ENCODE assay signal across 8 cellular contexts in genomic region chr10:97072851-97073665, GRCh38.
A peak's percentile ranks its signal among the peaks of the same experiment; 100 is the strongest.
DNase-seq lines count a peak whose midpoint lies in the region; ATAC-seq and TF ChIP-seq lines count a peak whose summit lies in the region.

No MANE protein-coding gene starts in this region.

- intact Hi-C loops in dorsolateral prefrontal cortex (cut with DNase I) (loop anchor here in 1 of 2 donors (1.0 kb wide), 1 partner anchor 137 kb away; no protein-coding TSS in a partner anchor), lower lobe of right lung (cut with DNase I) (loop anchor here (10.0 kb wide), 1 partner anchor 122 kb away; no protein-coding TSS in a partner anchor)

- no peak overlapping the region for H3K4me3 ChIP-seq in dorsolateral prefrontal cortex
- H3K4me3 ChIP-seq in lower lobe of right lung: no peak overlapping the region

- peaks cover 4% of the 10 kb centered on the region for H3K9me3 ChIP-seq in lower lobe of right lung

- peak; percentile 45 for DNase-seq in HCEC 1CT
- DNase-seq in NCI-H460 (ENCODE audit: extremely low read depth, low read depth): peak; percentile 75
- DNase-seq in activated CD4-positive, alpha-beta T cell treated with anti-CD3 and anti-CD28 coated beads, Interleukin-2, amount 50 U/mL, for 24 hours (ENCODE audit: low read depth in 1 of 2, low spot score in 1 of 2): peak; percentile 71 to 78
- peak; percentile 80 to 95 (median 89) for DNase-seq in dorsolateral prefrontal cortex
- peak; percentile 80 for DNase-seq in lower lobe of right lung
- peak; percentile 51 for DNase-seq in stimulated activated CD8-positive, alpha-beta memory T cell treated with anti-CD3 and anti-CD28 coated beads, Interleukin-12 subunit alpha, Interleukin-12 subunit beta, amount 100 ng/mL, for 24 hours (ENCODE audit: extremely low read depth)

- H3K27ac ChIP-seq in C4-2B: no peak overlapping the region
- H3K27ac ChIP-seq in dorsolateral prefrontal cortex: peak overlapping the region in 1 of 59 donors; percentile 25
- H3K27ac ChIP-seq in lower lobe of right lung: no peak overlapping the region

- TF ChIP-seq CTCF in C4-2B (conservative IDR thresholded peaks at IDR 0.05) (peak; percentile 96), dorsolateral prefrontal cortex (IDR thresholded peaks at IDR 0.05 in 54 of 56, conservative IDR thresholded peaks at IDR 0.05 in 2 of 56; ENCODE audit: low read depth in 1 of 56, partially characterized antibody in 56 of 56) (peak; percentile 82 to 98 (median 95)), lower lobe of right lung (IDR thresholded peaks at IDR 0.05) (peak; percentile 92)

- no peaks in the 10 kb centered on the region for H3K36me3 ChIP-seq in lower lobe of right lung

- ATAC-seq in lower lobe of right lung (peak; percentile 67 to 84), GM21825 (IDR thresholded peaks at IDR 0.05; ENCODE audit: unreplicated experiment) (no peak)

- H3K4me1 ChIP-seq in lower lobe of right lung: no peaks in the 10 kb centered on the region

- H3K27me3 ChIP-seq in dorsolateral prefrontal cortex: peaks cover 0 to 11% (median 0%) of the 10 kb centered on the region in 45 donors
- H3K27me3 ChIP-seq in lower lobe of right lung (ENCODE audit: low read depth): peaks cover 25% of the 10 kb centered on the region
